ENCODE assay signal across 22 cellular contexts in genomic region chr21:35384375-35384774, GRCh38.
DNase-seq lines count a peak whose midpoint lies in the region; ATAC-seq, FAIRE-seq and TF ChIP-seq lines count a peak whose summit lies in the region.
"Had no signal": no experiment of that assay in that cellular context is flagged by ENCODE, and none has a peak within 500 bp of the region (broad histone marks: within the 10 kb centered on the region; RNA-seq: fewer than 3 reads in every experiment).

No MANE protein-coding gene starts in this region.

- no peak for TF ChIP-seq RAD21 in K562 (CRISPR knock-in tag; conservative IDR thresholded peaks at IDR 0.05 in 1 of 2, IDR thresholded peaks at IDR 0.05 in 1 of 2)

- POLR2A ChIA-PET in K562 (lab: Yijun Ruan, JAX), result interaction anchor here (0.6 kb wide), 2 partner anchors 223 to 425 kb away, joined by 3 to 4 read pairs; no protein-coding TSS in a partner anchor

- no peak for ATAC-seq in K562
- ATAC-seq: GM12878 had no signal

- BruUV-seq in K562 (replicated peaks; lab: Mats Ljungman, UMichigan), result no TSS peak

- H3K4me1 ChIP-seq in K562 (replicated peaks in 1 of 2; ENCODE audit: control insufficient read depth in 2 of 2, insufficient read depth in 2 of 2, low read length in 2 of 2), result peaks cover 0 to 16% of the 10 kb centered on the region in 2 experiments; a peak in 2 of 5 replicates
- H3K4me1 ChIP-seq: BLaER1, HAP-1 had no signal

- CTCF ChIA-PET in K562 (lab: Yijun Ruan, JAX; ENCODE audit: low intra/inter-chr PET ratio), result interaction anchor here (0.6 kb wide), 1 partner anchor 77 kb away, joined by 3 read pairs; no protein-coding TSS in a partner anchor

- H3K27ac ChIP-seq in K562 (ENCODE audit: extremely low read depth, low read depth, low read length), result no peak overlapping the region
- H3K27ac ChIP-seq: BLaER1, C4-2B had no signal

- no peak overlapping the region for H3K4me3 ChIP-seq in K562
- H3K4me3 ChIP-seq: BLaER1, GM12878, HAP-1 had no signal

- no peak for TF ChIP-seq POLR2A in K562 (conservative IDR thresholded peaks at IDR 0.05)

- 15% methylated on average over 2 of the region's 2 CpGs for WGBS in K562 (ENCODE audit: insufficient coverage, low coverage, missing lambda C conversion rate)

- H3K36me3 Mint-ChIP-seq in mesothelial cell of epicardium (no peaks in the 10 kb centered on the region), HFFc6 (ENCODE audit: low read depth) (peaks cover 4% of the 10 kb centered on the region; the same call in 1 of the 2 replicates)

- no peak for FAIRE-seq in K562 (lab: Jason Lieb, UNC)
- FAIRE-seq: D721Med, GM12878, GM19239, H54 had no signal

- H3K36me3 ChIP-seq in K562 (ENCODE audit: control insufficient read depth, insufficient read depth, low read length), result no peaks in the 10 kb centered on the region
- H3K36me3 ChIP-seq: BLaER1, HAP-1 had no signal

- H3K4me2 ChIP-seq in K562 (ENCODE audit: insufficient read depth, low read length), result no peak overlapping the region
- H3K4me2 ChIP-seq: BLaER1 had no signal

- intact Hi-C loops in K562 (cut with micrococcal nuclease), result no loop called here

- peak overlapping the region; percentile 21 for H3K27ac Mint-ChIP-seq in mesothelial cell of epicardium
- H3K27ac Mint-ChIP-seq in HFFc6, result no peak overlapping the region
- H3K27ac Mint-ChIP-seq: B cell; CD4-positive, alpha-beta T cell had no signal

- no peak overlapping the region for H3K9ac ChIP-seq in K562 (ENCODE audit: insufficient read depth in 1 of 2, low read depth in 2 of 2, low read length in 2 of 2)
- H3K9ac ChIP-seq: BLaER1 had no signal

- no peak overlapping the region for H2AFZ ChIP-seq in K562 (ENCODE audit: low read depth, low read length)

- TF ChIP-seq EP300 in K562 (IDR thresholded peaks at IDR 0.05; ENCODE audit: low read length), result no peak

- no peaks in the 10 kb centered on the region for H3K27me3 ChIP-seq in K562 (ENCODE audit: control insufficient read depth in 2 of 2, insufficient read depth in 2 of 2, low read length in 2 of 2)
- H3K27me3 ChIP-seq: BLaER1 had no signal

- H3K79me2 ChIP-seq in K562 (ENCODE audit: control insufficient read depth, insufficient read depth, low read length), result no peaks in the 10 kb centered on the region

- in situ Hi-C loops in SK-MEL-5 (cut with HindIII; ENCODE audit: low pct_unique_long_range_greater_than_20kb, low sequenced_read_pairs), result no loop called here
- in situ Hi-C loops in K562 (cut with MboI), result no loop called here
- in situ Hi-C loops in KBM-7 (cut with MboI; ENCODE audit: low pct_unique_long_range_greater_than_20kb, low sequenced_read_pairs), result loop anchor here (10.0 kb wide), 1 partner anchor 60 kb away; no protein-coding TSS in a partner anchor

- TF ChIP-seq CTCF in K562 (IDR thresholded peaks at IDR 0.05 in 2 of 3, conservative IDR thresholded peaks at IDR 0.05 in 1 of 3; ENCODE audit: insufficient read depth in 2 of 3, low read depth in 1 of 3, low read length in 3 of 3), result no peak
- TF ChIP-seq CTCF in mesothelial cell of epicardium (IDR thresholded peaks at IDR 0.05; ENCODE audit: unreplicated experiment), result no peak
- TF ChIP-seq CTCF in HFFc6 (IDR thresholded peaks at IDR 0.05), result no peak

- DNase-seq in SK-MEL-5 (ENCODE audit: low read depth, low spot score) (peak; percentile 38), K562 (ENCODE audit: extremely low read depth in 1 of 4, low spot score in 3 of 4) (no peak), mesothelial cell of epicardium (ENCODE audit: low spot score in 2 of 2, unreplicated experiment in 2 of 2) (no peak), HFFc6 (no peak), KBM-7 (no peak)
- no peak for DNase-seq in stimulated activated naive CD4-positive, alpha-beta T cell (lab: John Stamatoyannopoulos, UW)
- no peak for DNase-seq in stimulated activated CD8-positive, alpha-beta memory T cell treated with anti-CD3 and anti-CD28 coated beads, Interleukin-4, amount 100 ng/mL, for 48 hours
- DNase-seq: CD4-positive, alpha-beta T cell; CD8-positive, alpha-beta memory T cell; DMS 273 treated with DMSO at 0.1 percent for 48 hours; DMS79; EL; GDM1; GOT3 had no signal

- H3K4me3 Mint-ChIP-seq in mesothelial cell of epicardium, result no peak overlapping the region
- no peak overlapping the region for H3K4me3 Mint-ChIP-seq in HFFc6
- H3K4me3 Mint-ChIP-seq: B cell; CD4-positive, alpha-beta T cell; CD8-positive, alpha-beta memory T cell had no signal

- H4K20me1 ChIP-seq in K562 (replicated peaks; ENCODE audit: control insufficient read depth, insufficient read depth, low read length), result no peaks in the 10 kb centered on the region
- H4K20me1 ChIP-seq: BLaER1 had no signal

- peaks cover 7% of the 10 kb centered on the region for H3K9me3 Mint-ChIP-seq in mesothelial cell of epicardium
- H3K9me3 Mint-ChIP-seq in HFFc6, result no peaks in the 10 kb centered on the region
- H3K9me3 Mint-ChIP-seq: CD4-positive, alpha-beta T cell had no signal

- no peaks in the 10 kb centered on the region for H3K9me1 ChIP-seq in K562 (ENCODE audit: control insufficient read depth, insufficient read depth, low read length)

- H3K4me1 Mint-ChIP-seq in mesothelial cell of epicardium (peaks cover 11% of the 10 kb centered on the region), HFFc6 (ENCODE audit: low read depth) (peaks cover 5% of the 10 kb centered on the region; the same call in 1 of the 2 replicates)
- H3K4me1 Mint-ChIP-seq: B cell; CD8-positive, alpha-beta memory T cell had no signal

- H3K9me3 ChIP-seq in K562 (replicated peaks; ENCODE audit: control insufficient read depth, insufficient read depth, low read depth, low read length), result no peaks in the 10 kb centered on the region
- H3K9me3 ChIP-seq: HAP-1 had no signal

- no peaks in the 10 kb centered on the region for H3K27me3 Mint-ChIP-seq in mesothelial cell of epicardium (ENCODE audit: low read depth)
- peaks cover 1% of the 10 kb centered on the region; the same call in 1 of the 2 replicates for H3K27me3 Mint-ChIP-seq in HFFc6 (ENCODE audit: insufficient read depth)
- H3K27me3 Mint-ChIP-seq: B cell; CD4-positive, alpha-beta T cell had no signal

TF ChIP-seq in K562, 482 proteins besides CTCF, POLR2A, EP300 and RAD21:
- 0 out of 2 replicates have a peak, but pooled peaks have one; percentile 17 for TF ChIP-seq JUND (IDR thresholded peaks at IDR 0.05; ENCODE audit: borderline replicate concordance, low read depth, low read length)
- TF ChIP-seq JUND (tag; IDR thresholded peaks at IDR 0.05; ENCODE audit: borderline replicate concordance, low read depth, low read length), result no peak
- no peak for TF ChIP-seq NCOA2 (IDR thresholded peaks at IDR 0.05; ENCODE audit: partially characterized antibody in 2 of 2)
- no peak for TF ChIP-seq CLOCK (CRISPR knock-in tag; IDR thresholded peaks at IDR 0.05; ENCODE audit: borderline replicate concordance)
- no peak for TF ChIP-seq SMAD4 (CRISPR knock-in tag; conservative IDR thresholded peaks at IDR 0.05)
- TF ChIP-seq CHAMP1 (IDR thresholded peaks at IDR 0.05), result no peak
- TF ChIP-seq ZSCAN32 (CRISPR knock-in tag; IDR thresholded peaks at IDR 0.05), result 0 out of 2 replicates have a peak, but pooled peaks have one; percentile 27
- 0 out of 2 replicates have a peak, but pooled peaks have one; percentile 72 for TF ChIP-seq ZNF41 (CRISPR knock-in tag; conservative IDR thresholded peaks at IDR 0.05)
